In genomic region chr6:82247634-82248232, GRCh38 we compare ENCODE assay signal across 1 cellular context.
TF ChIP-seq lines count a peak whose summit lies in the region.

Gene IBTK (minus strand): TSS chr6:82247744. CDS start chr6:82240486, 7,258 bp downstream.

TF ChIP-seq in HepG2, 621 proteins besides CTCF, POLR2A, EP300 and RAD21 (continued from another document and continues in another):
- TF ChIP-seq KDM5B (CRISPR knock-in tag; IDR thresholded peaks at IDR 0.05; ENCODE audit: borderline replicate concordance) (peak; percentile 86; the same call in 1 of the 2 replicates), SP1 (IDR thresholded peaks at IDR 0.05) (no peak), SP1 (CRISPR knock-in tag; IDR thresholded peaks at IDR 0.05) (peak; percentile 36; the same call in 1 of the 2 replicates), GRHL1 (CRISPR knock-in tag; conservative IDR thresholded peaks at IDR 0.05) (no peak), MLLT10 (CRISPR knock-in tag; IDR thresholded peaks at IDR 0.05) (no peak), NFE2L1 (CRISPR knock-in tag; IDR thresholded peaks at IDR 0.05; ENCODE audit: borderline replicate concordance) (no peak), ATF6 (CRISPR knock-in tag; conservative IDR thresholded peaks at IDR 0.05) (no peak), TOPORS (CRISPR knock-in tag; IDR thresholded peaks at IDR 0.05) (peak; percentile 36; the same call in 1 of the 2 replicates), ZSCAN30 (CRISPR knock-in tag; IDR thresholded peaks at IDR 0.05) (peak; percentile 88; the same call in 1 of the 2 replicates), ZNF709 (CRISPR knock-in tag; IDR thresholded peaks at IDR 0.05) (peak; percentile 91; the same call in 1 of the 2 replicates), ZNF296 (CRISPR knock-in tag; conservative IDR thresholded peaks at IDR 0.05) (no peak), ZNF10 (CRISPR knock-in tag; IDR thresholded peaks at IDR 0.05; ENCODE audit: borderline replicate concordance, low read depth) (no peak), TEAD2 (CRISPR knock-in tag; IDR thresholded peaks at IDR 0.05) (no peak), ARID4A (CRISPR knock-in tag; IDR thresholded peaks at IDR 0.05; ENCODE audit: borderline replicate concordance) (peak; percentile 73; the same call in 1 of the 2 replicates), HNRNPH1 (optimal IDR thresholded peaks at IDR 0.05; ENCODE audit: low read depth, low read length) (no peak), ZNF546 (CRISPR knock-in tag; conservative IDR thresholded peaks at IDR 0.05) (no peak), FIP1L1 (IDR thresholded peaks at IDR 0.05; ENCODE audit: borderline replicate concordance, insufficient read depth, low read depth, low read length) (no peak), TRAFD1 (CRISPR knock-in tag; IDR thresholded peaks at IDR 0.05; ENCODE audit: borderline replicate concordance) (no peak), FOXK1 (CRISPR knock-in tag; IDR thresholded peaks at IDR 0.05; ENCODE audit: borderline replicate concordance, low read depth) (no peak), U2AF1 (optimal IDR thresholded peaks at IDR 0.05; ENCODE audit: low read depth, low read length) (peak; percentile 41), ZBTB20 (CRISPR knock-in tag; IDR thresholded peaks at IDR 0.05; ENCODE audit: borderline replicate concordance, low read depth) (peak; percentile 8; the same call in 1 of the 2 replicates), ZNF138 (CRISPR knock-in tag; IDR thresholded peaks at IDR 0.05; ENCODE audit: low read depth) (no peak), E2F2 (CRISPR knock-in tag; IDR thresholded peaks at IDR 0.05; ENCODE audit: borderline replicate concordance) (no peak), CSRNP2 (CRISPR knock-in tag; conservative IDR thresholded peaks at IDR 0.05; ENCODE audit: low read depth) (no peak), ZBTB25 (CRISPR knock-in tag; IDR thresholded peaks at IDR 0.05) (peak; percentile 12; the same call in 1 of the 2 replicates), GABPA (IDR thresholded peaks at IDR 0.05; ENCODE audit: low read depth, low read length) (no peak), GABPA (CRISPR knock-in tag; IDR thresholded peaks at IDR 0.05; ENCODE audit: low read depth) (peak; percentile 73), RFX3 (CRISPR knock-in tag; IDR thresholded peaks at IDR 0.05) (no peak), PRPF4 (IDR thresholded peaks at IDR 0.05; ENCODE audit: low read depth, low read length, poor library complexity, severe bottlenecking) (no peak), ZNF557 (CRISPR knock-in tag; IDR thresholded peaks at IDR 0.05) (no peak), NFKBIZ (CRISPR knock-in tag; IDR thresholded peaks at IDR 0.05) (0 out of 2 replicates have a peak, but pooled peaks have one; percentile 1), SNAPC5 (CRISPR knock-in tag; IDR thresholded peaks at IDR 0.05; ENCODE audit: borderline replicate concordance) (no peak), ZNF766 (CRISPR knock-in tag; IDR thresholded peaks at IDR 0.05; ENCODE audit: borderline replicate concordance) (no peak), ZNF777 (CRISPR knock-in tag; IDR thresholded peaks at IDR 0.05) (no peak), THAP11 (CRISPR knock-in tag; IDR thresholded peaks at IDR 0.05) (peak; percentile 59; the same call in 1 of the 2 replicates), MYC (CRISPR knock-in tag; IDR thresholded peaks at IDR 0.05; ENCODE audit: borderline replicate concordance) (peak; percentile 57; the same call in 1 of the 2 replicates), EED (CRISPR knock-in tag; IDR thresholded peaks at IDR 0.05) (no peak), ZBTB14 (CRISPR knock-in tag; IDR thresholded peaks at IDR 0.05) (no peak), ZNF234 (CRISPR knock-in tag; conservative IDR thresholded peaks at IDR 0.05) (0 out of 2 replicates have a peak, but pooled peaks have one; percentile 32), TFDP1 (CRISPR knock-in tag; IDR thresholded peaks at IDR 0.05; ENCODE audit: borderline replicate concordance) (no peak), SNRNP70 (IDR thresholded peaks at IDR 0.05; ENCODE audit: low read depth, low read length) (no peak), PHF5A (CRISPR knock-in tag; IDR thresholded peaks at IDR 0.05; ENCODE audit: low read depth, unreplicated experiment) (no peak), ZNF841 (CRISPR knock-in tag; IDR thresholded peaks at IDR 0.05; ENCODE audit: borderline replicate concordance) (no peak), CAMTA2 (CRISPR knock-in tag; IDR thresholded peaks at IDR 0.05; ENCODE audit: borderline replicate concordance) (no peak), YY1 (IDR thresholded peaks at IDR 0.05; ENCODE audit: insufficient read depth, insufficient replicate concordance, low read depth, low read length) (peak; percentile 84), ZFP1 (CRISPR knock-in tag; IDR thresholded peaks at IDR 0.05) (no peak), POGK (CRISPR knock-in tag; conservative IDR thresholded peaks at IDR 0.05) (no peak)
